ENCODE assay signal across 4 cellular contexts in genomic region chrX:5526191-5526590, GRCh38.
TF ChIP-seq lines count a peak whose summit lies in the region.

No MANE protein-coding gene starts in this region.

TF ChIP-seq in HepG2, 621 proteins besides CTCF, POLR2A, EP300 and RAD21:
- peak; percentile 53 for TF ChIP-seq MAFF (IDR thresholded peaks at IDR 0.05; ENCODE audit: low read depth, low read length)
- TF ChIP-seq SMAD3 (CRISPR knock-in tag; IDR thresholded peaks at IDR 0.05): no peak
- TF ChIP-seq MAFK (conservative IDR thresholded peaks at IDR 0.05 in 1 of 2, IDR thresholded peaks at IDR 0.05 in 1 of 2; ENCODE audit: low read length in 2 of 2): peak in 1 of 2 experiments; percentile 65; a peak in 3 of 4 replicates

TF ChIP-seq in A549, 52 proteins besides CTCF, POLR2A, EP300 and RAD21:
- TF ChIP-seq MAFK (IDR thresholded peaks at IDR 0.05; ENCODE audit: partially characterized antibody): peak; percentile 58
- no peak for TF ChIP-seq ZSCAN20 (CRISPR knock-in tag; IDR thresholded peaks at IDR 0.05)

TF ChIP-seq in IMR-90, 13 proteins besides CTCF, POLR2A, EP300 and RAD21:
- TF ChIP-seq MAFK (IDR thresholded peaks at IDR 0.05; ENCODE audit: low read depth, low read length) (peak; percentile 77), MAZ (IDR thresholded peaks at IDR 0.05; ENCODE audit: borderline replicate concordance, low read depth, low read length) (no peak)

TF ChIP-seq in SK-N-SH, 30 proteins besides CTCF, POLR2A, EP300 and RAD21:
- TF ChIP-seq USF1 (IDR thresholded peaks at IDR 0.05; ENCODE audit: borderline replicate concordance, low read depth) (no peak), ELF1 (IDR thresholded peaks at IDR 0.05) (no peak), EZH2phosphoT487 (IDR thresholded peaks at IDR 0.05; ENCODE audit: borderline replicate concordance, low read depth) (no peak), GABPA (IDR thresholded peaks at IDR 0.05; ENCODE audit: low read depth) (no peak), TAF1 (IDR thresholded peaks at IDR 0.05; ENCODE audit: borderline replicate concordance, low read depth, low read length) (no peak), RCOR1 (IDR thresholded peaks at IDR 0.05; ENCODE audit: low read length) (no peak), SIN3A (IDR thresholded peaks at IDR 0.05; ENCODE audit: borderline replicate concordance, low read depth, low read length) (no peak), NFIC (IDR thresholded peaks at IDR 0.05; ENCODE audit: borderline replicate concordance) (no peak), MAX (IDR thresholded peaks at IDR 0.05; ENCODE audit: low read depth) (no peak)
TF ChIP-seq in SK-N-SH: peak in this region for 0.
